16 cellular contexts compared by ENCODE assay signal in genomic region chr13:53368948-53369347, GRCh38.
"Had no signal": no experiment of that assay in that cellular context is flagged by ENCODE, and none has a peak within 500 bp of the region (broad histone marks: within the 10 kb centered on the region; RNA-seq: fewer than 3 reads in every experiment).

No MANE protein-coding gene starts in this region.

- H3K27ac ChIP-seq: gastrocnemius medialis, heart right ventricle, pancreas, upper lobe of left lung had no signal

- DNase-seq: activated B cell treated with CpG ODN at 0.5 μM for 24 hours; activated CD4-positive, alpha-beta T cell treated with anti-CD3 and anti-CD28 coated beads, Interleukin-2, amount 10 ng/mL, durations not matched to agents 24 days and 14 days; activated CD8-positive, alpha-beta memory T cell treated with anti-CD3 and anti-CD28 coated beads for 24 hours; activated naive CD4-positive, alpha-beta T cell treated with anti-CD3 and anti-CD28 coated beads, Interleukin-2, amount 10 ng/mL, durations not matched to agents 7 days and 5 days; caudate nucleus; cortex of kidney; effector CD8-positive, alpha-beta T cell; gastrocnemius medialis; heart right ventricle; pancreas; stimulated activated CD4-positive, alpha-beta T cell treated with anti-CD3 and anti-CD28 coated beads, Interleukin-2, amount 100 ng/mL, for 48 hours; stimulated activated naive CD8-positive, alpha-beta T cell treated with anti-CD3 and anti-CD28 coated beads, Interleukin-15, Interleukin-2, amounts not matched to agents 100 U/mL and 50 U/mL, for 24 hours; upper lobe of left lung had no signal

- H3K36me3 ChIP-seq: gastrocnemius medialis, heart right ventricle, pancreas, upper lobe of left lung had no signal

- H3K4me1 Mint-ChIP-seq: activated B cell treated with CpG ODN at 0.5 μM for 24 hours; activated CD4-positive, alpha-beta T cell treated with anti-CD3 and anti-CD28 coated beads, Interleukin-2, amount 10 ng/mL, durations not matched to agents 24 days and 14 days; activated naive CD4-positive, alpha-beta T cell treated with anti-CD3 and anti-CD28 coated beads, Interleukin-2, amount 10 ng/mL, durations not matched to agents 7 days and 5 days; activated T-helper 17 cell treated with anti-CD3 and anti-CD28 coated beads, Interleukin-2, amount 50 U/mL, for 72 hours; mesothelial cell of epicardium; neural crest cell had no signal

- H3K36me3 Mint-ChIP-seq: activated naive CD4-positive, alpha-beta T cell treated with anti-CD3 and anti-CD28 coated beads, Interleukin-2, amount 10 ng/mL, durations not matched to agents 7 days and 5 days; mesothelial cell of epicardium had no signal

- H3K4me3 Mint-ChIP-seq: activated B cell treated with CpG ODN at 0.5 μM for 24 hours; activated CD4-positive, alpha-beta T cell treated with anti-CD3 and anti-CD28 coated beads, Interleukin-2, amount 10 ng/mL, durations not matched to agents 24 days and 14 days; activated naive CD4-positive, alpha-beta T cell treated with anti-CD3 and anti-CD28 coated beads, Interleukin-2, amount 10 ng/mL, durations not matched to agents 7 days and 5 days; activated T-helper 17 cell treated with anti-CD3 and anti-CD28 coated beads, Interleukin-2, amount 50 U/mL, for 72 hours; mesothelial cell of epicardium; neural crest cell had no signal

- H3K4me1 ChIP-seq: gastrocnemius medialis, heart right ventricle, pancreas, upper lobe of left lung had no signal

- H3K9me3 Mint-ChIP-seq: activated B cell treated with CpG ODN at 0.5 μM for 24 hours; activated CD4-positive, alpha-beta T cell treated with anti-CD3 and anti-CD28 coated beads, Interleukin-2, amount 10 ng/mL, durations not matched to agents 24 days and 14 days; activated naive CD4-positive, alpha-beta T cell treated with anti-CD3 and anti-CD28 coated beads, Interleukin-2, amount 10 ng/mL, durations not matched to agents 7 days and 5 days; mesothelial cell of epicardium; neural crest cell had no signal

- H3K9me3 ChIP-seq: gastrocnemius medialis, heart right ventricle, pancreas, upper lobe of left lung had no signal

- H3K27me3 ChIP-seq: gastrocnemius medialis, heart right ventricle, pancreas, upper lobe of left lung had no signal

- H3K27ac Mint-ChIP-seq: activated B cell treated with CpG ODN at 0.5 μM for 24 hours; activated CD4-positive, alpha-beta T cell treated with anti-CD3 and anti-CD28 coated beads, Interleukin-2, amount 10 ng/mL, durations not matched to agents 24 days and 14 days; activated naive CD4-positive, alpha-beta T cell treated with anti-CD3 and anti-CD28 coated beads, Interleukin-2, amount 10 ng/mL, durations not matched to agents 7 days and 5 days; activated T-helper 17 cell treated with anti-CD3 and anti-CD28 coated beads, Interleukin-2, amount 50 U/mL, for 72 hours; mesothelial cell of epicardium had no signal

- H3K4me3 ChIP-seq: gastrocnemius medialis, heart right ventricle, pancreas, upper lobe of left lung had no signal

- H3K27me3 Mint-ChIP-seq: activated B cell treated with CpG ODN at 0.5 μM for 24 hours; activated CD4-positive, alpha-beta T cell treated with anti-CD3 and anti-CD28 coated beads, Interleukin-2, amount 10 ng/mL, durations not matched to agents 24 days and 14 days; activated naive CD4-positive, alpha-beta T cell treated with anti-CD3 and anti-CD28 coated beads, Interleukin-2, amount 10 ng/mL, durations not matched to agents 7 days and 5 days; activated T-helper 17 cell treated with anti-CD3 and anti-CD28 coated beads, Interleukin-2, amount 50 U/mL, for 72 hours had no signal
